In the genomic region with DNA sequence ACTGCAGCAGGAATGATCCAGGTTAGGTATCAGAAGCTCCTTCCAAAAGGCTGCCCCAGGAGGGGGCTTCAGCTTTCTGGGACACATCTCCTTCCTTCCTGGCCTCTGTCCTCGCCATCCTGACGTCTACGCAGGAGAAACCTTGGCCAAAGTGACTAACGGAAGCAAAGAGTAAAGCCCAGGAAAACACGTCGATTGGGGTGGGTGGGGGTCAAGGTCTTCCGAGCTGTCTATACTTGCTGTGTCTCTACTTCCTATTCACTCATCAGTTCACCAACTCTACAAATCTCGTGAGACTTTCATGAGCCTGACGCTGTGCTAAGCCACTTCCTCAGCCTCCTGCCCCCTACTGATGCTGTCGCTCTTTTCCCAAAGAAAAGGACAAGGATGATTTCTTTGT, we compare ENCODE assay signal across 9 cellular contexts.
DNase-seq lines count a peak whose midpoint lies in the region; ATAC-seq, FAIRE-seq and TF ChIP-seq lines count a peak whose summit lies in the region.
"Had no signal": no experiment of that assay in that cellular context is flagged by ENCODE, and none has a peak within 500 bp of the region (broad histone marks: within the 10 kb centered on the region; RNA-seq: fewer than 3 reads in every experiment).

No MANE protein-coding gene starts in this region.

- 14% methylated on average over 9 of the region's 10 CpGs for WGBS in K562 (ENCODE audit: insufficient coverage, low coverage, missing lambda C conversion rate)

- H4K20me1 ChIP-seq in K562 (replicated peaks; ENCODE audit: control insufficient read depth, insufficient read depth, low read length) = no peaks in the 10 kb centered on the region; the same call in 1 of the 2 replicates

- H3K27me3 ChIP-seq in K562 (ENCODE audit: control insufficient read depth in 2 of 2, insufficient read depth in 2 of 2, low read length in 2 of 2) = no peaks in the 10 kb centered on the region
- H3K27me3 ChIP-seq: pancreas had no signal

- DNase-seq in Jurkat, Clone E6-1 (ENCODE audit: low read depth, low spot score) = peak; percentile 11
- DNase-seq in K562 (ENCODE audit: extremely low read depth in 1 of 4, low spot score in 3 of 4) = peak in 1 of 4 experiments; percentile 3
- peak; percentile 65 for DNase-seq in posterior vena cava (ENCODE audit: low spot score)
- DNase-seq in stimulated activated CD4-positive, alpha-beta T cell treated with anti-CD3 and anti-CD28 coated beads, Interleukin-2, amount 100 ng/mL, for 24 hours = no peak
- DNase-seq in NCI-H748 treated with DMSO at 0.1 percent for 48 hours (lab: John Stamatoyannopoulos, UW) = no peak
- DNase-seq in hypothalamus (lab: John Stamatoyannopoulos, UW) = no peak
- no peak for DNase-seq in DMS153 treated with DMSO at 0.1 percent for 48 hours (lab: John Stamatoyannopoulos, UW; ENCODE audit: unreplicated experiment)
- DNase-seq: pancreas had no signal

- ATAC-seq in GM18505 (IDR thresholded peaks at IDR 0.05; ENCODE audit: unreplicated experiment) (no peak), K562 (peak; percentile 77)

- intact Hi-C loops in K562 (cut with micrococcal nuclease) (no loop called here), posterior vena cava (cut with DNase I) (loop anchor here in 1 of 2 donors (5.0 kb wide), 2 partner anchors 197 to 247 kb away; no protein-coding TSS in a partner anchor)

- H2AFZ ChIP-seq in K562 (ENCODE audit: low read depth, low read length) = peak overlapping the region; percentile 83

- TF ChIP-seq RAD21 in K562 (CRISPR knock-in tag; conservative IDR thresholded peaks at IDR 0.05 in 1 of 2, IDR thresholded peaks at IDR 0.05 in 1 of 2) = no peak

- TF ChIP-seq POLR2A in GM18505 (IDR thresholded peaks at IDR 0.05; ENCODE audit: borderline replicate concordance, extremely low read depth, insufficient read depth, insufficient read length) (peak; percentile 49), K562 (conservative IDR thresholded peaks at IDR 0.05) (no peak)

- 0 out of 6 replicates have a peak, but pooled peaks of 1 of the 3 experiments have one; percentile 2 for TF ChIP-seq CTCF in K562 (IDR thresholded peaks at IDR 0.05 in 2 of 3, conservative IDR thresholded peaks at IDR 0.05 in 1 of 3; ENCODE audit: insufficient read depth in 2 of 3, low read depth in 1 of 3, low read length in 3 of 3)

- in situ Hi-C loops in K562 (cut with MboI) = loop anchor here (5.0 kb wide), 1 partner anchor 97 kb away; no protein-coding TSS in a partner anchor

- H3K4me1 ChIP-seq in K562 (replicated peaks in 1 of 2; ENCODE audit: control insufficient read depth in 2 of 2, insufficient read depth in 2 of 2, low read length in 2 of 2) = peaks cover 11% of the 10 kb centered on the region in 2 experiments; a peak in 4 of 5 replicates

- peak overlapping the region in 1 of 2 experiments; percentile 68; a peak in 1 of 4 replicates for H3K9ac ChIP-seq in K562 (ENCODE audit: insufficient read depth in 1 of 2, low read depth in 2 of 2, low read length in 2 of 2)

- CTCF ChIA-PET in K562 (lab: Yijun Ruan, JAX; ENCODE audit: low intra/inter-chr PET ratio) = interaction anchor here (0.6 to 2.0 kb wide), 3 partner anchors 97 to 189 kb away, joined by 5 to 13 read pairs (median 5); no protein-coding TSS in a partner anchor

- no peaks in the 10 kb centered on the region for H3K79me2 ChIP-seq in K562 (ENCODE audit: control insufficient read depth, insufficient read depth, low read length)

- no peak overlapping the region for H3K4me3 ChIP-seq in Jurkat, Clone E6-1 (ENCODE audit: low read length)
- no peak overlapping the region for H3K4me3 ChIP-seq in K562
- H3K4me3 ChIP-seq: pancreas had no signal

- no peaks in the 10 kb centered on the region for H3K36me3 ChIP-seq in K562 (ENCODE audit: control insufficient read depth, insufficient read depth, low read length)
- H3K36me3 ChIP-seq: pancreas had no signal

- H3K9me1 ChIP-seq in K562 (ENCODE audit: control insufficient read depth, insufficient read depth, low read length) = no peaks in the 10 kb centered on the region

- no peaks in the 10 kb centered on the region for H3K9me3 ChIP-seq in K562 (replicated peaks; ENCODE audit: control insufficient read depth, insufficient read depth, low read depth, low read length)
- H3K9me3 ChIP-seq: pancreas had no signal

- peak overlapping the region; percentile 49 for H3K4me2 ChIP-seq in K562 (ENCODE audit: insufficient read depth, low read length)

- FAIRE-seq in K562 (lab: Jason Lieb, UNC) = no peak
- FAIRE-seq: pancreas had no signal

- no peak for TF ChIP-seq EP300 in K562 (IDR thresholded peaks at IDR 0.05; ENCODE audit: low read length)

- POLR2A ChIA-PET in K562 (lab: Yijun Ruan, JAX) = interaction anchor here (0.7 to 0.8 kb wide), 5 partner anchors 38 to 566 kb away, joined by 3 to 4 read pairs (median 3); partner anchors contain the start of gene CATIP

- no TSS peak for BruUV-seq in K562 (replicated peaks; lab: Mats Ljungman, UMichigan)

- H3K27ac ChIP-seq in K562 (ENCODE audit: extremely low read depth, low read depth, low read length) = no peak overlapping the region

TF ChIP-seq in K562, 482 proteins besides CTCF, POLR2A, EP300 and RAD21:
- TF ChIP-seq TEAD2 (tag; IDR thresholded peaks at IDR 0.05) = no peak
- no peak for TF ChIP-seq ZNF445 (CRISPR knock-in tag; IDR thresholded peaks at IDR 0.05; ENCODE audit: low read depth)
- peak; percentile 65; the same call in 1 of the 2 replicates for TF ChIP-seq SPI1 (IDR thresholded peaks at IDR 0.05; ENCODE audit: borderline replicate concordance, low read depth, low read length)
- no peak for TF ChIP-seq FUS (optimal IDR thresholded peaks at IDR 0.05; ENCODE audit: low read depth, low read length)
- TF ChIP-seq CHD2 (IDR thresholded peaks at IDR 0.05; ENCODE audit: low read depth, low read length) = peak; percentile 68
- no peak for TF ChIP-seq ZNF583 (CRISPR knock-in tag; IDR thresholded peaks at IDR 0.05)

Comparison
In these comparisons a context has a peak if more than half of its experiments do, and no peak if none do; other contexts are left out.
1. DNase-seq: peak in Jurkat, Clone E6-1 (single experiment) and posterior vena cava (single experiment); none in stimulated activated CD4-positive, alpha-beta T cell treated with anti-CD3 and anti-CD28 coated beads, Interleukin-2, amount 100 ng/mL, for 24 hours (0 of 2), NCI-H748 treated with DMSO at 0.1 percent for 48 hours (single experiment), hypothalamus (0 of 51) and DMS153 treated with DMSO at 0.1 percent for 48 hours (single experiment).